ENCODE assay signal across 24 cellular contexts in genomic region chr2:86211033-86211795, GRCh38. TPM values are rescaled to one million over a fixed set of nuclear protein-coding genes. Genes with fewer than 3 reads are reported as not detected.
DNase-seq lines count a peak whose midpoint lies in the region; ATAC-seq and TF ChIP-seq lines count a peak whose summit lies in the region.
"Had no signal": no experiment of that assay in that cellular context is flagged by ENCODE, and none has a peak within 500 bp of the region (broad histone marks: within the 10 kb centered on the region; RNA-seq: fewer than 3 reads in every experiment).

No MANE protein-coding gene starts in this region.

- no peak overlapping the region for H3K27ac ChIP-seq in lung (ENCODE audit: low read depth in 1 of 2, low read length in 1 of 2)
- H3K27ac ChIP-seq: skin epidermis, tibial artery had no signal

- H3K4me1 ChIP-seq in lung (ENCODE audit: control insufficient read depth in 2 of 2, insufficient read depth in 2 of 2, low read length in 2 of 2) = no peaks in the 10 kb centered on the region

- H3K9me3 ChIP-seq in lung (ENCODE audit: control insufficient read depth in 2 of 2, insufficient read depth in 1 of 2, low read length in 1 of 2) = no peaks in the 10 kb centered on the region
- H3K9me3 ChIP-seq in MG63 = no peaks in the 10 kb centered on the region
- H3K9me3 ChIP-seq: tibial artery had no signal

- ATAC-seq in GM21423 (IDR thresholded peaks at IDR 0.05; ENCODE audit: unreplicated experiment) (peak; percentile 46), lung (ENCODE audit: insufficient read depth, low FRiP score) (peak; percentile 68)
- no peak for ATAC-seq in naive thymus-derived CD8-positive, alpha-beta T cell
- ATAC-seq: left cardiac atrium, SK-N-SH treated with all-trans-retinoic acid at 6 μM for 48 hours had no signal

- no peak for TF ChIP-seq CTCF in lung (IDR thresholded peaks at IDR 0.05; ENCODE audit: control extremely low read depth, extremely low read depth)

- H3K27me3 ChIP-seq in lung (ENCODE audit: control insufficient read depth, insufficient read depth) (no peaks in the 10 kb centered on the region), MG63 (no peaks in the 10 kb centered on the region)
- H3K27me3 ChIP-seq: tibial artery had no signal

- H3K27ac Mint-ChIP-seq in naive thymus-derived CD8-positive, alpha-beta T cell = peak overlapping the region in 3 of 10 donors; percentile 17 to 51 (median 50)
- H3K27ac Mint-ChIP-seq: activated T-helper 2 cell treated with anti-CD3 and anti-CD28 coated beads, Interferon-gamma antibody, Interleukin-2, Interleukin-4, amounts not matched to agents 10 μg/mL and 5 μg/mL and 100 μg/mL, durations not matched to agents 14 hours and 24 hours and 36 hours; mesothelial cell of epicardium had no signal

- H3K36me3 Mint-ChIP-seq in naive thymus-derived CD8-positive, alpha-beta T cell = peaks cover 0 to 83% (median 21%) of the 10 kb centered on the region in 3 donors

- peaks cover 16 to 42% of the 10 kb centered on the region in 2 donors for H3K36me3 ChIP-seq in lung (ENCODE audit: control insufficient read depth in 2 of 2, insufficient read depth in 2 of 2, low read length in 2 of 2)
- peaks cover 50% of the 10 kb centered on the region for H3K36me3 ChIP-seq in MG63

- DNase-seq in DMS79 treated with DMSO at 0.1 percent for 48 hours (lab: John Stamatoyannopoulos, UW) (peak; percentile 92), SK-MEL-5 (ENCODE audit: low read depth, low spot score) (peak; percentile 95), lung (ENCODE audit: low spot score) (peak; percentile 78), mucosa of gallbladder (ENCODE audit: low spot score) (no peak), MG63 (no peak)
- no peak for DNase-seq in naive thymus-derived CD8-positive, alpha-beta T cell
- DNase-seq in activated CD4-positive, alpha-beta T cell treated with anti-CD3 and anti-CD28 coated beads for 4 hours = no peak
- DNase-seq: CD4-positive, alpha-beta T cell; DND-41; Kasumi-1; left cardiac atrium; NCI-H1105; NCI-H2081 treated with DMSO at 0.1 percent for 48 hours; NK-92 treated with Interleukin-12 subunit alpha and Interleukin-12 subunit beta, amount 100 ng/mL, for 24 hours; stimulated activated CD4-positive, alpha-beta T cell treated with anti-CD3 and anti-CD28 coated beads, Interleukin-2, amount 100 ng/mL, for 24 hours; stimulated activated naive CD4-positive, alpha-beta T cell; T-helper 9 cell; tibial artery had no signal

- H3K27me3 Mint-ChIP-seq in naive thymus-derived CD8-positive, alpha-beta T cell = no peaks in the 10 kb centered on the region
- H3K27me3 Mint-ChIP-seq: CD4-positive, alpha-beta T cell had no signal

- POLR2A ChIA-PET in naive thymus-derived CD8-positive, alpha-beta T cell (lab: Charles Lee) = no interaction called here

- no peaks in the 10 kb centered on the region for H3K9me3 Mint-ChIP-seq in naive thymus-derived CD8-positive, alpha-beta T cell
- H3K9me3 Mint-ChIP-seq: activated T-helper 2 cell treated with anti-CD3 and anti-CD28 coated beads, Interferon-gamma antibody, Interleukin-2, Interleukin-4, amounts not matched to agents 10 μg/mL and 5 μg/mL and 100 μg/mL, durations not matched to agents 14 hours and 24 hours and 36 hours; CD4-positive, alpha-beta T cell; mesothelial cell of epicardium; neural crest cell had no signal

- in situ Hi-C loops in SK-MEL-5 (cut with HindIII; ENCODE audit: low pct_unique_long_range_greater_than_20kb, low sequenced_read_pairs) = no loop called here

- H3K4me3 ChIP-seq in lung = no peak overlapping the region
- H3K4me3 ChIP-seq in MG63 = no peak overlapping the region
- H3K4me3 ChIP-seq: skin epidermis, tibial artery had no signal

- 74 to 93% methylated on average over 2 of the region's 2 CpGs for WGBS in lung, 2 donors

- no peak overlapping the region for H3K4me3 Mint-ChIP-seq in naive thymus-derived CD8-positive, alpha-beta T cell
- H3K4me3 Mint-ChIP-seq: CD4-positive, alpha-beta T cell; mesothelial cell of epicardium; neural crest cell had no signal

- H3K4me1 Mint-ChIP-seq in naive thymus-derived CD8-positive, alpha-beta T cell = peaks cover 0 to 10% (median 3%) of the 10 kb centered on the region in 4 donors
- H3K4me1 Mint-ChIP-seq: neural crest cell had no signal

RNA-seq across cellular contexts. Expression of gene MRPL35, which starts 12.0 kb away (rescaled TPM):
- total RNA-seq in SK-MEL-5 (2014; rRNA removed; shearing (Covaris generic)) = 186 and 193 TPM in 2 replicates
- polyA plus RNA-seq in SK-MEL-5 (2015; cell fraction: cytosol; rRNA removed) = 157 and 170 TPM in 2 replicates
- 111 and 148 TPM in 2 replicates for polyA plus RNA-seq in SK-MEL-5 (2015; cell fraction: nucleus; rRNA removed)
- total RNA-seq in lung (10 to 100 TPM; 19.8 to 21.2 TPM), mucosa of gallbladder (39.5 TPM)
- polyA plus RNA-seq in lung = 10 to 100 TPM; 27.1 to 28.1 TPM
- 75.5 and 77.0 TPM in 2 replicates for total RNA-seq in MG63 (2014; rRNA removed; shearing (Covaris generic); ENCODE audit: low replicate concordance)
- total RNA-seq in naive thymus-derived CD8-positive, alpha-beta T cell = 10 to 100 TPM; 17.8 to 22.8 TPM
- 10 to 100 TPM; 17.5 to 40.6 (median 24.7) TPM for polyA plus RNA-seq in naive thymus-derived CD8-positive, alpha-beta T cell

RNA-seq across cellular contexts. Expression of gene IMMT, which starts 16.0 kb away (rescaled TPM):
- total RNA-seq in SK-MEL-5 (2014; rRNA removed; shearing (Covaris generic)) = 116 and 145 TPM in 2 replicates
- polyA plus RNA-seq in SK-MEL-5 (2015; cell fraction: cytosol; rRNA removed) = 168 and 215 TPM in 2 replicates
- 139 and 144 TPM in 2 replicates for polyA plus RNA-seq in SK-MEL-5 (2015; cell fraction: nucleus; rRNA removed)
- 10 to 100 TPM; 51.2 to 63.4 TPM for total RNA-seq in lung
- polyA plus RNA-seq in lung = 10 to 100 TPM; 22.8 to 45.2 TPM
- 74.7 TPM for total RNA-seq in mucosa of gallbladder
- total RNA-seq in MG63 (2014; rRNA removed; shearing (Covaris generic); ENCODE audit: low replicate concordance) = 54.4 and 57.5 TPM in 2 replicates
- total RNA-seq in naive thymus-derived CD8-positive, alpha-beta T cell = 10 to 100 TPM; 79.7 to 86.2 TPM
- polyA plus RNA-seq in naive thymus-derived CD8-positive, alpha-beta T cell = 10 to 100 TPM; 47.5 to 71.9 (median 61.4) TPM

Comparison
In these comparisons a context has a peak if more than half of its experiments do, and no peak if none do; other contexts are left out.
1. DNase-seq: peak in DMS79 treated with DMSO at 0.1 percent for 48 hours (single experiment), SK-MEL-5 (single experiment) and lung (single experiment); none in mucosa of gallbladder (single experiment), MG63 (single experiment), naive thymus-derived CD8-positive, alpha-beta T cell (0 of 10) and activated CD4-positive, alpha-beta T cell treated with anti-CD3 and anti-CD28 coated beads for 4 hours (0 of 2).
2. ATAC-seq: peak in GM21423 (single experiment) and lung (single experiment); none in naive thymus-derived CD8-positive, alpha-beta T cell (0 of 2).